In the genomic region with DNA sequence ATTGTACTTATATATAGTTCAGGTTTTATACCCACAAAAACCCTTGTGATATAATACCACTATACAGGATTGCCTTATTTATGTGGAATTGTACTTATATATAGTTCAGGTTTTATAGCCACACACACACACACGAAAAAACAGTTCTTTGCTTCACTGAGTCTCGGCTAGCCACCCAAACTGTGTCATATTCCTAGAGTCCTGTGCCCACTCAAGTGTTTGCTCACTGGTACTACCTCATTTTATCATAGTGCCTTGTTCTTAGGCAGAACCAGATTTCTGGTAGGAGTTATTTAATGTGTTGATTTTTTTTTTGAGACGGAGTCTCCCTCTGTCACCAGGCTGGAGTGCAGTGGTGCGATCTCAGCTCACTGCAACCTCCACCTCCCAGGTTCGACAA, we compare ENCODE assay signal across 11 cellular contexts. TPM values are rescaled to one million over a fixed set of nuclear protein-coding genes. Genes with fewer than 3 reads are reported as not detected.
DNase-seq lines count a peak whose midpoint lies in the region; ATAC-seq and TF ChIP-seq lines count a peak whose summit lies in the region.
"Had no signal": no experiment of that assay in that cellular context is flagged by ENCODE, and none has a peak within 500 bp of the region (broad histone marks: within the 10 kb centered on the region; RNA-seq: fewer than 3 reads in every experiment).

No MANE protein-coding gene starts in this region.

- peak overlapping the region; percentile 42 for H3K27ac ChIP-seq in OCI-LY7 (ENCODE audit: low read depth, low read length, poor library complexity, severe bottlenecking)
- H3K27ac ChIP-seq in upper lobe of left lung, result peak overlapping the region; percentile 57 to 80 (median 68)

- POLR2A ChIA-PET in OCI-LY7 (lab: Charles Lee), result interaction anchor here (0.6 to 1.3 kb wide), 6 partner anchors 11 to 113 kb away, joined by 3 to 6 read pairs (median 4); no protein-coding TSS in a partner anchor

- intact Hi-C loops in activated naive CD4-positive, alpha-beta T cell treated with anti-CD3 and anti-CD28 coated beads for 36 hours (cut with micrococcal nuclease), result loop anchor here (1.0 to 5.0 kb wide), 6 partner anchors 12 to 948 kb away; partner anchors contain the start of genes RASA2 and XRN1
- intact Hi-C loops in OCI-LY7 (cut with micrococcal nuclease; ENCODE audit: unreplicated experiment), result no loop called here

- H3K9me2 ChIP-seq in OCI-LY7 (ENCODE audit: insufficient read depth, low read length), result no peaks in the 10 kb centered on the region

- H3K4me3 ChIP-seq in OCI-LY7 (ENCODE audit: low read depth, low read length, poor library complexity, severe bottlenecking) (peak overlapping the region; percentile 51), upper lobe of left lung (peak overlapping the region in 2 of 4 donors; percentile 0 to 3)

- peak overlapping the region; percentile 32; the same call in 1 of the 2 replicates for H2AFZ ChIP-seq in OCI-LY7 (ENCODE audit: low read length)

- peak overlapping the region; percentile 73 for H3K4me2 ChIP-seq in OCI-LY7 (ENCODE audit: low read length)

- no peak for DNase-seq in activated naive CD4-positive, alpha-beta T cell treated with anti-CD3 and anti-CD28 coated beads for 36 hours
- no peak for DNase-seq in activated naive CD4-positive, alpha-beta T cell treated with anti-CD3 and anti-CD28 coated beads, Interleukin-2, amount 50 U/mL, for 16 hours
- DNase-seq in OCI-LY7 (ENCODE audit: low spot score), result no peak
- DNase-seq in immature natural killer cell, result no peak
- DNase-seq in upper lobe of left lung, result no peak
- DNase-seq in NCI-H2081 (lab: John Stamatoyannopoulos, UW), result no peak
- no peak for DNase-seq in GM20000 (ENCODE audit: low spot score)
- DNase-seq: EL, endodermal cell, NCI-H2029 treated with DMSO at 0.1 percent for 48 hours had no signal

- H3K27me3 Mint-ChIP-seq in activated naive CD4-positive, alpha-beta T cell treated with anti-CD3 and anti-CD28 coated beads for 36 hours (ENCODE audit: low read depth), result no peaks in the 10 kb centered on the region
- peaks cover 6 to 13% (median 6%) of the 10 kb centered on the region in 3 donors for H3K27me3 Mint-ChIP-seq in immature natural killer cell (ENCODE audit: low read depth in 3 of 3)

- H3K36me3 ChIP-seq in OCI-LY7 (ENCODE audit: insufficient read depth, low read length) (peaks cover 28% of the 10 kb centered on the region), upper lobe of left lung (no peaks in the 10 kb centered on the region)

- ATAC-seq in upper lobe of left lung (ENCODE audit: low FRiP score in 2 of 2) (peak in 1 of 2 donors; percentile 26), GM18498 (IDR thresholded peaks at IDR 0.05; ENCODE audit: unreplicated experiment) (no peak)

- H3K9me3 ChIP-seq in OCI-LY7 (ENCODE audit: low read length) (no peaks in the 10 kb centered on the region), upper lobe of left lung (no peaks in the 10 kb centered on the region)

- H4K20me1 ChIP-seq in OCI-LY7 (ENCODE audit: insufficient read depth, low read length), result 0 out of 2 replicates have a peak, but pooled peaks cover 8% of the 10 kb centered on the region

- peaks cover 69% of the 10 kb centered on the region for H3K4me1 Mint-ChIP-seq in activated naive CD4-positive, alpha-beta T cell treated with anti-CD3 and anti-CD28 coated beads for 36 hours (ENCODE audit: low read depth)
- H3K4me1 Mint-ChIP-seq in immature natural killer cell, result peaks cover 0 to 77% of the 10 kb centered on the region in 2 donors

- peaks cover 75% of the 10 kb centered on the region for H3K79me2 ChIP-seq in OCI-LY7 (ENCODE audit: insufficient read depth, low read depth, low read length)

- WGBS in upper lobe of left lung, 2 donors, result 87 to 90% methylated on average over 5 of the region's 5 CpGs

- TF ChIP-seq POLR2A in upper lobe of left lung (IDR thresholded peaks at IDR 0.05), result no peak

- no peak for TF ChIP-seq CTCF in OCI-LY7 (conservative IDR thresholded peaks at IDR 0.05; ENCODE audit: low read length)
- TF ChIP-seq CTCF in upper lobe of left lung (IDR thresholded peaks at IDR 0.05), result no peak
- TF ChIP-seq CTCF in GM20000 (IDR thresholded peaks at IDR 0.05; ENCODE audit: extremely low read depth, missing control alignments), result no peak

- H3K27ac Mint-ChIP-seq in activated naive CD4-positive, alpha-beta T cell treated with anti-CD3 and anti-CD28 coated beads for 36 hours, result peak overlapping the region; percentile 94
- peak overlapping the region in 3 of 6 donors; percentile 97 to 99 (median 98) for H3K27ac Mint-ChIP-seq in immature natural killer cell
- H3K27ac Mint-ChIP-seq: endodermal cell had no signal

- H3K27me3 ChIP-seq in upper lobe of left lung, result no peaks in the 10 kb centered on the region

- H3K9me3 Mint-ChIP-seq in activated naive CD4-positive, alpha-beta T cell treated with anti-CD3 and anti-CD28 coated beads for 36 hours, result peaks cover 5% of the 10 kb centered on the region
- no peaks in the 10 kb centered on the region for H3K9me3 Mint-ChIP-seq in immature natural killer cell
- H3K9me3 Mint-ChIP-seq: endodermal cell had no signal

- peak overlapping the region; percentile 48 for H3K4me3 Mint-ChIP-seq in activated naive CD4-positive, alpha-beta T cell treated with anti-CD3 and anti-CD28 coated beads for 36 hours
- H3K4me3 Mint-ChIP-seq in immature natural killer cell, result peak overlapping the region; percentile 77 to 90 (median 86)
- H3K4me3 Mint-ChIP-seq: endodermal cell had no signal

- no TSS peak for BruUV-seq in OCI-LY7 (replicated peaks; lab: Mats Ljungman, UMichigan)

- CTCF ChIA-PET in activated naive CD4-positive, alpha-beta T cell treated with anti-CD3 and anti-CD28 coated beads for 36 hours (lab: Charles Lee), result interaction anchor here (1.5 to 3.8 kb wide), 7 partner anchors 11 to 61 kb away, joined by 3 to 12 read pairs (median 5); partner anchors contain the start of gene RASA2
- CTCF ChIA-PET in OCI-LY7 (lab: Charles Lee; ENCODE audit: unreplicated experiment), result interaction anchor here (0.8 kb wide), 1 partner anchor 16 kb away, joined by 3 read pairs; no protein-coding TSS in a partner anchor

- TF ChIP-seq EP300 in upper lobe of left lung (IDR thresholded peaks at IDR 0.05), result no peak

- H3K36me3 Mint-ChIP-seq in activated naive CD4-positive, alpha-beta T cell treated with anti-CD3 and anti-CD28 coated beads for 36 hours (ENCODE audit: low read depth), result peaks cover 14% of the 10 kb centered on the region
- peaks cover 0 to 13% (median 7%) of the 10 kb centered on the region in 3 donors for H3K36me3 Mint-ChIP-seq in immature natural killer cell

- H3K4me1 ChIP-seq in OCI-LY7 (ENCODE audit: insufficient read depth, low read length, poor library complexity, severe bottlenecking) (peaks cover 15% of the 10 kb centered on the region), upper lobe of left lung (peaks cover 10 to 19% (median 14%) of the 10 kb centered on the region in 4 donors)

RNA-seq across cellular contexts. Expression of gene RASA2, which starts 12.5 kb away (rescaled TPM):
- 10 to 100 TPM; 24.0 to 27.5 TPM for total RNA-seq in activated naive CD4-positive, alpha-beta T cell treated with anti-CD3 and anti-CD28 coated beads for 36 hours
- 11.0 and 13.0 TPM in 2 replicates for total RNA-seq in OCI-LY7 (2014; rRNA removed; shearing (Covaris generic))
- total RNA-seq in OCI-LY7 (2022) (21.7 and 27.8 TPM in 2 replicates), upper lobe of left lung (10 to 100 TPM; 11.7 to 41.5 (median 21.3) TPM)
- 10 to 100 TPM; 32.6 to 48.7 (median 45.9) TPM for polyA plus RNA-seq in immature natural killer cell
